Comparison of ENCODE assay signal across 22 cellular contexts in the genomic region with DNA sequence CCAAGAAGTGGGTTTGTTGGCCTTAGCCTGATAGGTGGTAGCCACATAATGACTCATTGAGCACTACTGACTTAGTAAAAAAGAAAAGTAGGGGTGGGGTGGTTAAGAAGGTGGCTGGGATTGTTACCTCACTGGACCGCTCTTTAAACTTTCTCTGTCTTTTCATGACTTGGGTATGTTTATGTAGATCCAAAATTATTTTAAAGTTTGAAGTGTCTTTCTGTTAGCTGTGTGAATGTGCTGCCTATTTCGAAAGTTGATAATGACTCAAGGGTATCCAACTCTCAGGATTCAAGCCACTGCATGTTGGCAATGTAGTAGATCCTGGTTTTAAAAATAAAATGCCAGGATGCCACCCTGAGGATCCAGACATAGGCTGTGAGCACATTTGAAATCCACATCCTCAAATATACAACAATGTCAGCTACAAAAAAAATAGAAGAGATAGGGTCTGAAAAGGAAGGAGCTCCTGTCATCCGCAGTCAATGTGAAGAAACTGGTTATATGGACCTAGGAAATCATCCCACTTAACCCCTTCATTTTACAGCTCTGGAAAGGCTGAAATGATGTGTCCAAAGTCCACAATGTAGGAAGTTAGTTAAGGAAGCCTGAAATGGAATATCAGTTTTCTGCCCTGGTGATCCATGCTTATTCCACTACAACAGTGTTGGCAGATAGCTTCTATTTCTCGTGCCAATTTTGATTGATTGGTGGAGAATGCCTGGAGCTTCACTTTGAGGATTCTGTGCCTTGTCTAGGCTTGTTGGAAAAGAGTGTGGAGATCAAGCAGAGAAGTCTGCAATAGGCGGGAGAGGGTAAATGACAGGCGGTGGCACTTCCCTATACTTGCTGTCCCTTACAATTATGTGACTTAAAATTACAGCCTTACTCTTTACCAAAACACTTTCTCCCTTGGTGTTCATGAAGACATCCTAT. TPM values are rescaled to one million over a fixed set of nuclear protein-coding genes. Genes with fewer than 3 reads are reported as not detected.
DNase-seq lines count a peak whose midpoint lies in the region; ATAC-seq and TF ChIP-seq lines count a peak whose summit lies in the region.
"Had no signal": no experiment of that assay in that cellular context is flagged by ENCODE, and none has a peak within 500 bp of the region (broad histone marks: within the 10 kb centered on the region; RNA-seq: fewer than 3 reads in every experiment).

No MANE protein-coding gene starts in this region.

- TF ChIP-seq POLR2A in vagina (IDR thresholded peaks at IDR 0.05), result no peak

- H3K4me3 Mint-ChIP-seq in nephron progenitor cell, result no peak overlapping the region
- H3K4me3 Mint-ChIP-seq: natural killer cell treated with Interleukin-12 subunit alpha and Interleukin-12 subunit beta and Interleukin-15 and Interleukin-18, amount 100 ng/mL, for 72 hours; stimulated activated memory B cell treated with anti-CD40 and anti-IgM and Interleukin-4, amounts not matched to agents 10 μg/mL and 1 μg/mL and 100 μg/mL, for 72 hours had no signal

- peaks cover 7% of the 10 kb centered on the region for H3K4me1 ChIP-seq in fibroblast of lung (ENCODE audit: control insufficient read depth, extremely low read depth, insufficient read depth, low read length)
- H3K4me1 ChIP-seq in vagina, result peaks cover 65% of the 10 kb centered on the region

- H3K27ac Mint-ChIP-seq in nephron progenitor cell, result peak overlapping the region; percentile 8
- H3K27ac Mint-ChIP-seq: activated naive CD4-positive, alpha-beta T cell treated with anti-CD3 and anti-CD28 coated beads, Interleukin-2, amount 50 U/mL, for 72 hours; natural killer cell treated with Interleukin-12 subunit alpha and Interleukin-12 subunit beta and Interleukin-15 and Interleukin-18, amount 100 ng/mL, for 72 hours; progenitor cell of endocrine pancreas; stimulated activated memory B cell treated with anti-CD40 and anti-IgM and Interleukin-4, amounts not matched to agents 10 μg/mL and 1 μg/mL and 100 μg/mL, for 72 hours had no signal

- H3K9me3 Mint-ChIP-seq in nephron progenitor cell, result peaks cover 14% of the 10 kb centered on the region
- H3K9me3 Mint-ChIP-seq: stimulated activated memory B cell treated with anti-CD40 and anti-IgM and Interleukin-4, amounts not matched to agents 10 μg/mL and 1 μg/mL and 100 μg/mL, for 72 hours had no signal

- H3K36me3 ChIP-seq in fibroblast of lung (ENCODE audit: control insufficient read depth, insufficient read depth, low read length) (no peaks in the 10 kb centered on the region), vagina (no peaks in the 10 kb centered on the region)
- H3K36me3 ChIP-seq: brain microvascular endothelial cell had no signal

- no peaks in the 10 kb centered on the region for H4K20me1 ChIP-seq in fibroblast of lung (ENCODE audit: control insufficient read depth, extremely low read depth, insufficient read depth, low read length)

- H2AFZ ChIP-seq in fibroblast of lung (ENCODE audit: low read length), result no peak overlapping the region
- H2AFZ ChIP-seq: PC-9 had no signal

- H3K4me3 ChIP-seq in fibroblast of lung (replicated peaks in 1 of 4; ENCODE audit: control extremely low read depth in 1 of 4, insufficient read depth in 1 of 4, low read depth in 3 of 4, low read length in 4 of 4) (no peak overlapping the region), vagina (no peak overlapping the region)
- H3K4me3 ChIP-seq: dorsolateral prefrontal cortex, PC-9 had no signal

- H3K9me3 ChIP-seq in fibroblast of lung (ENCODE audit: control insufficient read depth, insufficient read depth, low read depth, low read length), result no peaks in the 10 kb centered on the region
- no peaks in the 10 kb centered on the region for H3K9me3 ChIP-seq in vagina

- no peak for DNase-seq in left cardiac atrium
- no peak for DNase-seq in Right ventricle myocardium inferior (ENCODE audit: missing footprints)
- peak in 1 of 2 donors; percentile 49 for DNase-seq in fibroblast of lung (ENCODE audit: low read depth in 2 of 2)
- DNase-seq in nephron progenitor cell, result no peak
- DNase-seq in vagina (ENCODE audit: extremely low spot score in 2 of 2), result no peak
- DNase-seq in UCSD-AML1 (lab: John Stamatoyannopoulos, UW; ENCODE audit: unreplicated experiment), result no peak
- no peak for DNase-seq in NCI-H82 treated with DMSO at 0.1 percent for 48 hours (lab: John Stamatoyannopoulos, UW; ENCODE audit: unreplicated experiment)
- DNase-seq: activated CD4-positive, alpha-beta T cell treated with anti-CD3 and anti-CD28 coated beads, Interleukin-2, amount 50 U/mL, for 4 hours; DMS 273 treated with DMSO at 0.1 percent for 48 hours; dorsolateral prefrontal cortex; GOT3; NCI-H1092; NCI-H69; PC-9; stimulated activated CD4-positive, alpha-beta T cell treated with anti-CD3 and anti-CD28 coated beads, Interleukin-12 subunit alpha, Interleukin-12 subunit beta, amount 100 ng/mL, for 4 hours had no signal

- peaks cover 15% of the 10 kb centered on the region for H3K79me2 ChIP-seq in fibroblast of lung (ENCODE audit: control insufficient read depth, insufficient read depth, low read length)

- peaks cover 83% of the 10 kb centered on the region for H3K36me3 Mint-ChIP-seq in nephron progenitor cell (ENCODE audit: low read depth)
- H3K36me3 Mint-ChIP-seq: activated naive CD4-positive, alpha-beta T cell treated with anti-CD3 and anti-CD28 coated beads, Interleukin-2, amount 50 U/mL, for 72 hours; natural killer cell treated with Interleukin-12 subunit alpha and Interleukin-12 subunit beta and Interleukin-15 and Interleukin-18, amount 100 ng/mL, for 72 hours; stimulated activated memory B cell treated with anti-CD40 and anti-IgM and Interleukin-4, amounts not matched to agents 10 μg/mL and 1 μg/mL and 100 μg/mL, for 72 hours had no signal

- H3K27me3 ChIP-seq in fibroblast of lung (ENCODE audit: control insufficient read depth, insufficient read depth, low read length) (no peaks in the 10 kb centered on the region), vagina (no peaks in the 10 kb centered on the region)
- H3K27me3 ChIP-seq: brain microvascular endothelial cell, dorsolateral prefrontal cortex had no signal

- no peak for TF ChIP-seq CTCF in fibroblast of lung (conservative IDR thresholded peaks at IDR 0.05 in 1 of 2, IDR thresholded peaks at IDR 0.05 in 1 of 2; ENCODE audit: low read depth in 1 of 2, low read length in 2 of 2)
- no peak for TF ChIP-seq CTCF in nephron progenitor cell (IDR thresholded peaks at IDR 0.05)
- TF ChIP-seq CTCF in vagina (IDR thresholded peaks at IDR 0.05), result no peak

- intact Hi-C loops in left cardiac atrium (cut with DNase I) (no loop called here), Right ventricle myocardium inferior (cut with DNase I) (no loop called here), vagina (cut with DNase I) (no loop called here)

- H3K27ac ChIP-seq in fibroblast of lung (ENCODE audit: insufficient read depth, low read length), result peak overlapping the region; percentile 57
- H3K27ac ChIP-seq in vagina, result peak overlapping the region; percentile 50
- H3K27ac ChIP-seq: brain microvascular endothelial cell, C4-2B, dorsolateral prefrontal cortex, PC-9 had no signal

- no peaks in the 10 kb centered on the region for H3K27me3 Mint-ChIP-seq in nephron progenitor cell (ENCODE audit: low read depth, poor library complexity)
- H3K27me3 Mint-ChIP-seq: natural killer cell treated with Interleukin-12 subunit alpha and Interleukin-12 subunit beta and Interleukin-15 and Interleukin-18, amount 100 ng/mL, for 72 hours; progenitor cell of endocrine pancreas; stimulated activated memory B cell treated with anti-CD40 and anti-IgM and Interleukin-4, amounts not matched to agents 10 μg/mL and 1 μg/mL and 100 μg/mL, for 72 hours had no signal

- H3K4me2 ChIP-seq in fibroblast of lung (ENCODE audit: extremely low read depth, insufficient read depth, low read length), result no peak overlapping the region
- H3K4me2 ChIP-seq: PC-9 had no signal

- H3K9ac ChIP-seq in fibroblast of lung (ENCODE audit: insufficient read depth, low read length), result no peak overlapping the region

- ATAC-seq in left cardiac atrium, result peak; percentile 18 to 55
- ATAC-seq in Right ventricle myocardium inferior, result no peak
- no peak for ATAC-seq in GM21576 (IDR thresholded peaks at IDR 0.05; ENCODE audit: unreplicated experiment)
- ATAC-seq: activated naive CD4-positive, alpha-beta T cell treated with anti-CD3 and anti-CD28 coated beads, Interleukin-2, amount 50 U/mL, for 72 hours; natural killer cell treated with Interleukin-12 subunit alpha and Interleukin-12 subunit beta and Interleukin-15 and Interleukin-18, amount 100 ng/mL, for 72 hours; stimulated activated memory B cell treated with anti-CD40 and anti-IgM and Interleukin-4, amounts not matched to agents 10 μg/mL and 1 μg/mL and 100 μg/mL, for 72 hours had no signal

- peaks cover 68% of the 10 kb centered on the region for H3K4me1 Mint-ChIP-seq in nephron progenitor cell
- H3K4me1 Mint-ChIP-seq: stimulated activated memory B cell treated with anti-CD40 and anti-IgM and Interleukin-4, amounts not matched to agents 10 μg/mL and 1 μg/mL and 100 μg/mL, for 72 hours had no signal

RNA-seq across cellular contexts. Expression of gene ZNF462, which starts 23.4 kb away (rescaled TPM):
- 10 to 100 TPM; 18.6 to 29.3 TPM for total RNA-seq in left cardiac atrium
- total RNA-seq in Right ventricle myocardium inferior, result 21.1 TPM
- total RNA-seq in fibroblast of lung, result 19.5 and 27.4 TPM in 2 replicates
- 6.0 and 6.3 TPM in 2 replicates for polyA plus RNA-seq in fibroblast of lung
- 5.3 and 7.5 TPM in 2 replicates for polyA plus RNA-seq in fibroblast of lung (2012)
- polyA minus RNA-seq in fibroblast of lung (ENCODE audit: low replicate concordance), result 34.8 and 37.5 TPM in 2 replicates
- total RNA-seq in vagina, result 28.5 TPM

Comparison
In these comparisons a context has a peak if more than half of its experiments do, and no peak if none do; other contexts are left out.
1. ATAC-seq: peak in left cardiac atrium (2 of 2); none in Right ventricle myocardium inferior (single experiment) and GM21576 (single experiment).